12 cellular contexts compared by ENCODE assay signal in the genomic region with DNA sequence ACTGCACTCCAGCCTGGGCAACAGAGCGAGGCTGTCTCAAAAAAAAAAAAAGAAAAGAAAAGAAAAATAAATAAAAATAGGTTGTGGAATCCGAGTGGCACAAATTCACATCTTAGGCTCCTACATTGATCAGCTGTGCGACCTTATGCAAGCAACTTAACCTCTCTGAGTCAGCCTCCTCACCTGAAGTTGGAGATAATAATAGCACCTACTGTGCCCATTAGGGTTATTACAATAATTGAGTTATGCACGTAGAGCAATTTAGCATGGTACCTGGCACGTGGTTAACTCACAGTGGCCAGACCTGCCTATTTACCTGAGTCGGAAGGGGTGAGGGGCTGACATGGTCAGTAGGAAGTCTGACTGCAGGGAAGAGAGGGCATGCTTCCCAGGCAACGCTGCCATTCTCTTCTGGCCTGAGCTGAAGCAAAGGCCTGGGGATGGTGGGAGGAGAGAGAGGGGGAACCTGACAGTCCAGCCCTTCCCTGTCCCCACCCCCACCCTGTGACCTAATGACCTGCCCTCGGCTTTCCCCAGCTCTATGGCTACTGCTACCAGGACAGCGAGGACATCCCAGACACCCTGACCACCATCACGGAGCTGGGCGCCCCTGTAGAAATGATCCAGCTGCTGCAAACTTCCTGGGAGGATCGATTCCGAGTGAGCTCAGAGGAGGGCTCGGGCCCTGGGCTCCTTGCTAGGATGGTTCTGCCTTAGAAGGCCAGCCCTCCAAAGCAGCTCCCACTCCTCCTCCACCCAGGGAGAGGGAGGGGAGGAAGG. TPM values are rescaled to one million over a fixed set of nuclear protein-coding genes. Genes with fewer than 3 reads are reported as not detected.
DNase-seq lines count a peak whose midpoint lies in the region; ATAC-seq and TF ChIP-seq lines count a peak whose summit lies in the region.
"Had no signal": no experiment of that assay in that cellular context is flagged by ENCODE, and none has a peak within 500 bp of the region (broad histone marks: within the 10 kb centered on the region; RNA-seq: fewer than 3 reads in every experiment).

No MANE protein-coding gene starts in this region.

- H3K27ac ChIP-seq in temporal lobe (ENCODE audit: low read depth, low read length) = peak overlapping the region; percentile 52

- no peak for TF ChIP-seq CTCF in fibroblast of pulmonary artery (IDR thresholded peaks at IDR 0.05; ENCODE audit: low read length, missing control alignments)

- peak overlapping the region; percentile 27 for H3K4me3 ChIP-seq in fibroblast of pulmonary artery (replicated peaks; ENCODE audit: low read depth, low read length)

- no peak for ATAC-seq in HG03097 (IDR thresholded peaks at IDR 0.05; ENCODE audit: low FRiP score, unreplicated experiment)
- no peak for ATAC-seq in HG03442 (IDR thresholded peaks at IDR 0.05; ENCODE audit: unreplicated experiment)
- ATAC-seq: activated CD4-positive, alpha-beta T cell treated with anti-CD3 and anti-CD28 coated beads for 36 hours; stimulated activated naive CD8-positive, alpha-beta T cell treated with anti-CD3 and anti-CD28 coated beads, Interleukin-15, amount 100 ng/mL, for 72 hours had no signal

- peak; percentile 38 for DNase-seq in NCI-H69 (lab: John Stamatoyannopoulos, UW)
- DNase-seq in fibroblast of pulmonary artery (ENCODE audit: low read depth) = peak; percentile 88
- DNase-seq in mucosa of gallbladder (ENCODE audit: low spot score) = peak; percentile 53
- DNase-seq in NCI-H526 treated with DMSO at 0.1 percent for 48 hours (lab: John Stamatoyannopoulos, UW) = no peak
- DNase-seq in stimulated activated CD4-positive, alpha-beta T cell treated with anti-CD3 and anti-CD28 coated beads, Interleukin-1b, Interleukin-23, amount 100 ng/mL, for 48 hours = no peak
- DNase-seq: activated CD4-positive, alpha-beta T cell treated with anti-CD3 and anti-CD28 coated beads for 36 hours; activated gamma-delta T cell; CD8-positive, alpha-beta memory T cell; stimulated activated naive CD8-positive, alpha-beta T cell treated with anti-CD3 and anti-CD28 coated beads, Interleukin-15, amount 100 ng/mL, for 72 hours had no signal

RNA-seq across cellular contexts. Expression of gene PKDCC, which starts 5.1 kb away (rescaled TPM):
- 128 TPM for total RNA-seq in mucosa of gallbladder
- 9.6 TPM for total RNA-seq in temporal lobe
- total RNA-seq: activated CD4-positive, alpha-beta T cell treated with anti-CD3 and anti-CD28 coated beads for 36 hours had no signal

Comparison
In these comparisons a context has a peak if more than half of its experiments do, and no peak if none do; other contexts are left out.
1. DNase-seq: peak in NCI-H69 (single experiment), fibroblast of pulmonary artery (single experiment) and mucosa of gallbladder (single experiment); none in NCI-H526 treated with DMSO at 0.1 percent for 48 hours (single experiment) and stimulated activated CD4-positive, alpha-beta T cell treated with anti-CD3 and anti-CD28 coated beads, Interleukin-1b, Interleukin-23, amount 100 ng/mL, for 48 hours (single experiment).
2. RNA of gene PKDCC, which starts 5.1 kb away (total RNA-seq): 128 TPM in mucosa of gallbladder (single experiment); 9.6 TPM in temporal lobe (single experiment); every median in the first group is over 10 times any median in the second.